8 cellular contexts compared by ENCODE assay signal in genomic region chr1:225777583-225778411, GRCh38. TPM values are rescaled to one million over a fixed set of nuclear protein-coding genes. Genes with fewer than 3 reads are reported as not detected.
DNase-seq lines count a peak whose midpoint lies in the region; FAIRE-seq and TF ChIP-seq lines count a peak whose summit lies in the region.

TSS of gene SRP9 (plus strand) at chr1:225777826. CDS start at chr1:225777941, 115 bp downstream.

- H2BK12ac ChIP-seq in H9 (ENCODE audit: insufficient read length, low read depth, low read length), result peak within 1 kb of the TSS; percentile 85

- H3K27me3 Mint-ChIP-seq in H9 (ENCODE audit: low read depth), result no peaks in the 10 kb centered on the region

- H3K27me3 ChIP-seq in H9 (ENCODE audit: insufficient read depth, low read length) (no peaks in the 10 kb centered on the region), neural cell (ENCODE audit: insufficient read depth, low read depth, low read length) (no peaks in the 10 kb centered on the region), stomach smooth muscle (ENCODE audit: control insufficient read depth in 1 of 2, insufficient read depth in 2 of 2, low read length in 2 of 2) (no peaks in the 10 kb centered on the region)

- peaks cover 10 to 32% (median 17%) of the 10 kb centered on the region in 3 experiments for H3K36me3 Mint-ChIP-seq in H9 (ENCODE audit: insufficient read depth in 1 of 3, low read depth in 3 of 3)

- H3K56ac ChIP-seq in H9 (ENCODE audit: insufficient read length, low read depth, low read length), result peak within 1 kb of the TSS; percentile 99

- H3K18ac ChIP-seq in H9 (ENCODE audit: insufficient read length, low read depth, low read length), result peak within 1 kb of the TSS; percentile 100

- H4K91ac ChIP-seq in H9 (ENCODE audit: insufficient read length, low read depth, low read length), result peak within 1 kb of the TSS; percentile 60

- DNase-seq in H9, result peak; percentile 99
- peak; percentile 99 for DNase-seq in M059J (ENCODE audit: low read depth)
- peak; percentile 98 to 99 for DNase-seq in SHP77 (lab: John Stamatoyannopoulos, UW)
- peak; percentile 100 for DNase-seq in activated effector memory CD4-positive, alpha-beta T cell treated with anti-CD3 and anti-CD28 coated beads, Interleukin-2, amount 50 U/mL, for 16 hours
- DNase-seq in fibroblast of villous mesenchyme (ENCODE audit: low read depth), result peak; percentile 98

- no peak within 1 kb of the TSS for H3K23ac ChIP-seq in H9 (ENCODE audit: insufficient read length, low read depth, low read length)

- H3K79me1 ChIP-seq in H9 (ENCODE audit: insufficient read depth, low read depth, low read length, poor library complexity, severe bottlenecking), result no peaks in the 10 kb centered on the region

- H3K9ac ChIP-seq in H9 (ENCODE audit: extremely low read depth, insufficient read length, low read length) (peak within 1 kb of the TSS; percentile 100), neural cell (ENCODE audit: low read length) (peak within 1 kb of the TSS; percentile 94), stomach smooth muscle (ENCODE audit: low read length in 2 of 2) (peak within 1 kb of the TSS; percentile 98 to 99)

- FAIRE-seq in G401.6 (lab: Jason Lieb, UNC), result peak; percentile 99

- TF ChIP-seq RAD21 in neural cell (conservative IDR thresholded peaks at IDR 0.05), result peak; percentile 76

- peak within 1 kb of the TSS; percentile 99 for H3K27ac ChIP-seq in H9 (ENCODE audit: insufficient read length, low read depth, low read length)
- peak within 1 kb of the TSS; percentile 97 for H3K27ac ChIP-seq in neural cell (ENCODE audit: low read length)
- peak within 1 kb of the TSS; percentile 95 for H3K27ac ChIP-seq in stomach smooth muscle (ENCODE audit: low read length)

- H2BK20ac ChIP-seq in H9 (ENCODE audit: low read depth, low read length, poor library complexity, severe bottlenecking), result no peak within 1 kb of the TSS

- WGBS in H9 (ENCODE audit: extremely low coverage, insufficient read length, low lambda C conversion rate), result no CpG with 5 or more reads among the region's 48 CpGs

- H2AFZ ChIP-seq in H9 (ENCODE audit: low read length), result peak within 1 kb of the TSS; percentile 87
- H2AFZ ChIP-seq in neural cell (ENCODE audit: low read depth, low read length), result peak within 1 kb of the TSS; percentile 53

- H2AK5ac ChIP-seq in H9 (ENCODE audit: insufficient read length, low read length), result peak within 1 kb of the TSS; percentile 100

- H3K4me2 ChIP-seq in H9 (ENCODE audit: insufficient read depth, insufficient read length, low read length) (peak within 1 kb of the TSS; percentile 94), neural cell (ENCODE audit: low read length) (peak within 1 kb of the TSS; percentile 99)

- H3K14ac ChIP-seq in H9 (ENCODE audit: insufficient read depth, low read length), result peak within 1 kb of the TSS; percentile 100

- H3K9me3 ChIP-seq in H9 (ENCODE audit: control insufficient read depth, low read depth, low read length), result no peaks in the 10 kb centered on the region
- no peaks in the 10 kb centered on the region for H3K9me3 ChIP-seq in neural cell (ENCODE audit: low read length)
- no peaks in the 10 kb centered on the region for H3K9me3 ChIP-seq in stomach smooth muscle (ENCODE audit: control insufficient read depth in 2 of 2, low read length in 2 of 2)

- no peaks in the 10 kb centered on the region for H3K36me3 ChIP-seq in neural cell (ENCODE audit: insufficient read depth, low read length)
- H3K36me3 ChIP-seq in stomach smooth muscle (ENCODE audit: control insufficient read depth in 2 of 2, insufficient read depth in 2 of 2, low read length in 2 of 2), result no peaks in the 10 kb centered on the region

- H2BK120ac ChIP-seq in H9 (ENCODE audit: low read depth, low read length, poor library complexity, severe bottlenecking), result peak within 1 kb of the TSS; percentile 100

- H3F3A ChIP-seq in neural cell (ENCODE audit: insufficient read depth, low read length, poor library complexity, severe bottlenecking), result peaks cover 9% of the 10 kb centered on the region

- peaks cover 7% of the 10 kb centered on the region for H3K23me2 ChIP-seq in H9 (ENCODE audit: insufficient read length, low read depth, low read length, poor library complexity, severe bottlenecking)

- H4K20me1 ChIP-seq in H9 (ENCODE audit: control insufficient read depth, insufficient read depth, insufficient read length), result no peaks in the 10 kb centered on the region
- no peaks in the 10 kb centered on the region for H4K20me1 ChIP-seq in neural cell (ENCODE audit: insufficient read depth)

- no peaks in the 10 kb centered on the region for H3K9me2 ChIP-seq in neural cell (ENCODE audit: insufficient read depth, low read length)

- H2BK15ac ChIP-seq in H9 (ENCODE audit: low read depth, low read length), result peak within 1 kb of the TSS; percentile 91; the same call in 1 of the 2 replicates

- TF ChIP-seq CTCF in H9 (conservative IDR thresholded peaks at IDR 0.05), result peak; percentile 93
- TF ChIP-seq CTCF in fibroblast of villous mesenchyme (IDR thresholded peaks at IDR 0.05; ENCODE audit: insufficient read depth, low read depth, low read length), result peak; percentile 77
- TF ChIP-seq CTCF in neural cell (IDR thresholded peaks at IDR 0.05; ENCODE audit: poor library complexity, severe bottlenecking), result peak; percentile 98

- no peak within 1 kb of the TSS for H3K4me3 Mint-ChIP-seq in H9

- H2BK5ac ChIP-seq in H9 (ENCODE audit: insufficient read length, low read length), result peak within 1 kb of the TSS; percentile 99

- H3K79me2 ChIP-seq in H9 (ENCODE audit: insufficient read depth, low read length) (peaks cover 34% of the 10 kb centered on the region), neural cell (replicated peaks; ENCODE audit: insufficient read depth, low read length) (peaks cover 46% of the 10 kb centered on the region)

- H3K4me3 ChIP-seq in fibroblast of villous mesenchyme (ENCODE audit: low read depth, low read length) (peak within 1 kb of the TSS; percentile 97), neural cell (ENCODE audit: low read length) (peak within 1 kb of the TSS; percentile 77), stomach smooth muscle (ENCODE audit: low read length in 2 of 2) (peak within 1 kb of the TSS; percentile 97 to 99)

- H3K27ac Mint-ChIP-seq in H9, result peak within 1 kb of the TSS in 1 of 3 experiments; percentile 73; a peak in 3 of 7 replicates

- no peaks in the 10 kb centered on the region for H3K9me3 Mint-ChIP-seq in H9

- no peak within 1 kb of the TSS for H4K8ac ChIP-seq in H9 (replicated peaks; ENCODE audit: insufficient read length, low read depth, low read length)

- H3K4me1 ChIP-seq in H9 (ENCODE audit: insufficient read depth, low read length) (peaks cover 4% of the 10 kb centered on the region; the same call in 1 of the 2 replicates), stomach smooth muscle (ENCODE audit: control insufficient read depth, insufficient read depth, low read length) (peaks cover 34% of the 10 kb centered on the region)

- H4K5ac ChIP-seq in H9 (ENCODE audit: insufficient read length, low read depth, low read length), result peak within 1 kb of the TSS; percentile 100

- H3K4me1 Mint-ChIP-seq in H9, result peaks cover 42 to 44% of the 10 kb centered on the region in 2 experiments

- peak within 1 kb of the TSS; percentile 98 for H3K4ac ChIP-seq in H9 (ENCODE audit: low read depth, low read length)

- TF ChIP-seq EP300 in neural cell (conservative IDR thresholded peaks at IDR 0.05; ENCODE audit: poor library complexity, severe bottlenecking), result peak; percentile 73

- H3T11ph ChIP-seq in H9 (ENCODE audit: low read length), result peak within 1 kb of the TSS; percentile 99

TF ChIP-seq in neural cell, 6 proteins besides CTCF, POLR2A, EP300 and RAD21:
- peak; percentile 69 for TF ChIP-seq REST (IDR thresholded peaks at IDR 0.05; ENCODE audit: borderline replicate concordance)
- peak; percentile 94 for TF ChIP-seq TAF1 (IDR thresholded peaks at IDR 0.05; ENCODE audit: low read depth)
- TF ChIP-seq EZH2 (IDR thresholded peaks at IDR 0.05; ENCODE audit: borderline replicate concordance, insufficient read depth, low read length, poor library complexity, severe bottlenecking), result no peak
- TF ChIP-seq POLR2AphosphoS5 (IDR thresholded peaks at IDR 0.05), result peak; percentile 66
- peak; percentile 70 for TF ChIP-seq MXI1 (conservative IDR thresholded peaks at IDR 0.05; ENCODE audit: poor library complexity, severe bottlenecking)
- peak; percentile 76 for TF ChIP-seq SMC3 (conservative IDR thresholded peaks at IDR 0.05; ENCODE audit: poor library complexity)

RNA-seq across cellular contexts. Expression of gene SRP9, which starts in this region (rescaled TPM):
- total RNA-seq in H9 (2021), result 396 and 403 TPM in 2 replicates
- 651 and 703 TPM in 2 replicates for total RNA-seq in M059J (2014; rRNA removed; shearing (Covaris generic))
- total RNA-seq in fibroblast of villous mesenchyme, result 166 and 232 TPM in 2 replicates
- 1,603 and 1,838 TPM in 2 replicates for polyA plus RNA-seq in neural cell
- polyA minus RNA-seq in neural cell, result 591 and 710 TPM in 2 replicates

Comparison
In these comparisons a context has a peak if more than half of its experiments do, and no peak if none do; other contexts are left out.
1. Peak in every context shown above with its lines: DNase-seq, H3K4me3 ChIP-seq and H3K27ac ChIP-seq.